8 cellular contexts compared by ENCODE assay signal in genomic region chr4:110211007-110211769, GRCh38. TPM values are rescaled to one million over a fixed set of nuclear protein-coding genes. Genes with fewer than 3 reads are reported as not detected.
DNase-seq lines count a peak whose midpoint lies in the region; ATAC-seq and TF ChIP-seq lines count a peak whose summit lies in the region.

No MANE protein-coding gene starts in this region.

- peak; percentile 41 for DNase-seq in AG08396 (ENCODE audit: low spot score)
- DNase-seq in GM06990 (ENCODE audit: extremely low read depth, insufficient read length) = no peak
- DNase-seq in MG63 = peak; percentile 3
- peak; percentile 12 for DNase-seq in activated CD4-positive, alpha-beta T cell treated with anti-CD3 and anti-CD28 coated beads, Interleukin-2, amount 50 U/mL, for 1 hour
- peak in 1 of 2 donors; percentile 68 for DNase-seq in foreskin fibroblast
- DNase-seq in psoas muscle = no peak
- no peak for DNase-seq in NCI-H226

- H3K27me3 ChIP-seq in GM06990 (replicated peaks; ENCODE audit: control insufficient read depth, insufficient read depth, low read length) (no peaks in the 10 kb centered on the region), MG63 (no peaks in the 10 kb centered on the region), psoas muscle (ENCODE audit: insufficient read depth in 3 of 3, low read length in 2 of 3) (no peaks in the 10 kb centered on the region)

- CTCF ChIA-PET in HEK293 (lab: Yijun Ruan, JAX) = interaction anchor here (0.6 to 1.4 kb wide), 5 partner anchors 11 to 289 kb away, joined by 3 to 5 read pairs (median 4); no protein-coding TSS in a partner anchor

- no peaks in the 10 kb centered on the region for H3K4me1 ChIP-seq in HEK293 (ENCODE audit: control insufficient read depth, insufficient read depth, low read length)
- no peaks in the 10 kb centered on the region for H3K4me1 ChIP-seq in psoas muscle

- no peak overlapping the region for H3K4me3 ChIP-seq in GM06990 (replicated peaks; ENCODE audit: low read depth, low read length)
- no peak overlapping the region for H3K4me3 ChIP-seq in HEK293 (ENCODE audit: low read depth, low read length)
- H3K4me3 ChIP-seq in MG63 = no peak overlapping the region
- no peak overlapping the region for H3K4me3 ChIP-seq in foreskin fibroblast (ENCODE audit: low read depth in 1 of 2, low read length in 2 of 2)
- no peak overlapping the region for H3K4me3 ChIP-seq in psoas muscle

- 73 to 75% (median 73%) methylated on average over 13 of the region's 13 CpGs for WGBS in psoas muscle, 3 donors

- H3K27ac ChIP-seq in HEK293 (ENCODE audit: extremely low read depth, low read depth, low read length) (no peak overlapping the region), psoas muscle (no peak overlapping the region)

- peak in 2 of 4 donors; percentile 50 to 62 for ATAC-seq in psoas muscle

- POLR2A ChIA-PET in HEK293 (lab: Yijun Ruan, JAX) = no interaction called here

- H3K9me3 ChIP-seq in HEK293 (ENCODE audit: control insufficient read depth, insufficient read depth, low read depth, low read length) = no peaks in the 10 kb centered on the region
- no peaks in the 10 kb centered on the region for H3K9me3 ChIP-seq in MG63
- no peaks in the 10 kb centered on the region for H3K9me3 ChIP-seq in psoas muscle

- intact Hi-C loops in psoas muscle (cut with DNase I) = loop anchor here (2.0 to 5.0 kb wide), 2 partner anchors 159 to 160 kb away; no protein-coding TSS in a partner anchor

- H3K36me3 ChIP-seq in GM06990 (ENCODE audit: control insufficient read depth, insufficient read depth, low read length) (no peaks in the 10 kb centered on the region), HEK293 (ENCODE audit: control insufficient read depth in 2 of 2, insufficient read depth in 1 of 2, low read length in 2 of 2) (no peaks in the 10 kb centered on the region), MG63 (no peaks in the 10 kb centered on the region), psoas muscle (ENCODE audit: insufficient read depth in 1 of 2, low read depth in 1 of 2) (no peaks in the 10 kb centered on the region)

- TF ChIP-seq CTCF in GM06990 (IDR thresholded peaks at IDR 0.05; ENCODE audit: insufficient read depth, low read length, poor library complexity, severe bottlenecking) (peak; percentile 84), HEK293 (tag by site-specific recombination; IDR thresholded peaks at IDR 0.05) (no peak), foreskin fibroblast (IDR thresholded peaks at IDR 0.05; ENCODE audit: low read depth, low read length) (peak; percentile 84), psoas muscle (IDR thresholded peaks at IDR 0.05) (peak; percentile 66)

TF ChIP-seq in HEK293, 187 proteins besides CTCF, POLR2A, EP300 and RAD21 (continues in another document):
- TF ChIP-seq SCRT1 (tag by site-specific recombination; IDR thresholded peaks at IDR 0.05; ENCODE audit: borderline replicate concordance) = no peak
- TF ChIP-seq ZNF211 (tag by site-specific recombination; IDR thresholded peaks at IDR 0.05; ENCODE audit: low read depth) = no peak
- TF ChIP-seq ZNF184 (tag by site-specific recombination; IDR thresholded peaks at IDR 0.05) = no peak
- no peak for TF ChIP-seq ZNF354C (tag by site-specific recombination; IDR thresholded peaks at IDR 0.05; ENCODE audit: borderline replicate concordance, low read depth)
- TF ChIP-seq REPIN1 (tag by site-specific recombination; IDR thresholded peaks at IDR 0.05; ENCODE audit: low read depth) = no peak
- no peak for TF ChIP-seq ZSCAN16 (tag by site-specific recombination; IDR thresholded peaks at IDR 0.05)
- TF ChIP-seq ZNF623 (tag by site-specific recombination; IDR thresholded peaks at IDR 0.05) = peak; percentile 58
- TF ChIP-seq ZNF501 (tag by site-specific recombination; IDR thresholded peaks at IDR 0.05) = 0 out of 2 replicates have a peak, but pooled peaks have one; percentile 34
- TF ChIP-seq ZNF560 (tag by site-specific recombination; IDR thresholded peaks at IDR 0.05; ENCODE audit: borderline replicate concordance) = 0 out of 2 replicates have a peak, but pooled peaks have one; percentile 45
- TF ChIP-seq ZNF670 (tag by site-specific recombination; IDR thresholded peaks at IDR 0.05; ENCODE audit: low read depth) = no peak
- no peak for TF ChIP-seq ZNF423 (tag by site-specific recombination; IDR thresholded peaks at IDR 0.05)
- no peak for TF ChIP-seq ZIC2 (tag by site-specific recombination; IDR thresholded peaks at IDR 0.05)
- no peak for TF ChIP-seq YY2 (tag by site-specific recombination; IDR thresholded peaks at IDR 0.05)
- no peak for TF ChIP-seq ZNF529 (tag by site-specific recombination; IDR thresholded peaks at IDR 0.05; ENCODE audit: insufficient replicate concordance)
- no peak for TF ChIP-seq BCL11A (tag by site-specific recombination; IDR thresholded peaks at IDR 0.05; ENCODE audit: low read depth)
- TF ChIP-seq GLI4 (tag by site-specific recombination; IDR thresholded peaks at IDR 0.05) = no peak
- TF ChIP-seq ZNF26 (tag by site-specific recombination; IDR thresholded peaks at IDR 0.05) = no peak
- no peak for TF ChIP-seq ZBTB6 (tag by site-specific recombination; IDR thresholded peaks at IDR 0.05)
- TF ChIP-seq ZNF362 (tag by site-specific recombination; IDR thresholded peaks at IDR 0.05) = no peak
- no peak for TF ChIP-seq ZNF311 (tag by site-specific recombination; IDR thresholded peaks at IDR 0.05; ENCODE audit: borderline replicate concordance)
- TF ChIP-seq ZNF19 (tag by site-specific recombination; IDR thresholded peaks at IDR 0.05; ENCODE audit: low read depth) = 0 out of 2 replicates have a peak, but pooled peaks have one; percentile 73

RNA-seq across cellular contexts. Expression of gene ELOVL6, which starts 12.8 kb away (rescaled TPM):
- total RNA-seq in MG63 (2014; rRNA removed; shearing (Covaris generic); ENCODE audit: low replicate concordance) = 11.7 and 12.9 TPM in 2 replicates
- 1 to 10 TPM in 2 of 4 donors, under 1 TPM in 2; 0.65 to 4.5 (median 1.0) TPM for total RNA-seq in psoas muscle
- 1 to 10 TPM in 1 of 3 donors, under 1 TPM in 2; 0.35 to 2.5 (median 0.84) TPM for polyA plus RNA-seq in psoas muscle

Comparison
In these comparisons a context has a peak if more than half of its experiments do, and no peak if none do; other contexts are left out.
1. DNase-seq: peak in AG08396 (single experiment), MG63 (single experiment) and activated CD4-positive, alpha-beta T cell treated with anti-CD3 and anti-CD28 coated beads, Interleukin-2, amount 50 U/mL, for 1 hour (single experiment); none in GM06990 (single experiment), psoas muscle (0 of 2) and NCI-H226 (single experiment).